ENCODE assay signal across 9 cellular contexts in genomic region chr2:28355521-28356094, GRCh38. TPM values are rescaled to one million over a fixed set of nuclear protein-coding genes. Genes with fewer than 3 reads are reported as not detected.
DNase-seq lines count a peak whose midpoint lies in the region; ATAC-seq, FAIRE-seq and TF ChIP-seq lines count a peak whose summit lies in the region.
"Had no signal": no experiment of that assay in that cellular context is flagged by ENCODE, and none has a peak within 500 bp of the region (broad histone marks: within the 10 kb centered on the region; RNA-seq: fewer than 3 reads in every experiment).

No MANE protein-coding gene starts in this region.

- H3K9me3 Mint-ChIP-seq in IgD-negative memory B cell = no peaks in the 10 kb centered on the region
- H3K9me3 Mint-ChIP-seq in astrocyte (ENCODE audit: unreplicated experiment) = no peaks in the 10 kb centered on the region
- no peaks in the 10 kb centered on the region for H3K9me3 Mint-ChIP-seq in stimulated activated memory B cell treated with anti-CD40 and anti-IgM and Interleukin-4, amounts not matched to agents 10 μg/mL and 1 μg/mL and 100 μg/mL, for 72 hours

- peaks cover 3% of the 10 kb centered on the region for H3K36me3 Mint-ChIP-seq in IgD-negative memory B cell
- no peaks in the 10 kb centered on the region for H3K36me3 Mint-ChIP-seq in astrocyte (ENCODE audit: low read depth, unreplicated experiment)
- no peaks in the 10 kb centered on the region for H3K36me3 Mint-ChIP-seq in stimulated activated memory B cell treated with anti-CD40 and anti-IgM and Interleukin-4, amounts not matched to agents 10 μg/mL and 1 μg/mL and 100 μg/mL, for 72 hours

- FAIRE-seq in astrocyte (lab: Jason Lieb, UNC) = no peak

- H4K20me1 ChIP-seq in astrocyte (ENCODE audit: insufficient read depth, low read length) = no peaks in the 10 kb centered on the region

- H3K79me2 ChIP-seq in astrocyte (ENCODE audit: insufficient read depth, low read length) = no peaks in the 10 kb centered on the region

- H3K27me3 Mint-ChIP-seq in IgD-negative memory B cell (peaks cover 2% of the 10 kb centered on the region), astrocyte (ENCODE audit: low read depth, unreplicated experiment) (peaks cover 11% of the 10 kb centered on the region)
- H3K27me3 Mint-ChIP-seq in stimulated activated memory B cell treated with anti-CD40 and anti-IgM and Interleukin-4, amounts not matched to agents 10 μg/mL and 1 μg/mL and 100 μg/mL, for 72 hours = peaks cover 7% of the 10 kb centered on the region

- H3K27me3 ChIP-seq in astrocyte (ENCODE audit: insufficient read depth, low read length) = no peaks in the 10 kb centered on the region
- no peaks in the 10 kb centered on the region for H3K27me3 ChIP-seq in WERI-Rb-1 (ENCODE audit: insufficient read depth, low read depth, severe bottlenecking)

- no peak for ATAC-seq in stimulated activated memory B cell treated with anti-CD40 and anti-IgM and Interleukin-4, amounts not matched to agents 10 μg/mL and 1 μg/mL and 100 μg/mL, for 72 hours
- ATAC-seq in GM18870 (IDR thresholded peaks at IDR 0.05; ENCODE audit: unreplicated experiment) = no peak

- no peak overlapping the region for H3K4me3 ChIP-seq in astrocyte (ENCODE audit: insufficient read depth, low read depth, low read length)
- H3K4me3 ChIP-seq in WERI-Rb-1 (ENCODE audit: low read depth, low read length) = no peak overlapping the region

- H3K4me2 ChIP-seq in astrocyte (ENCODE audit: low read length) = no peak overlapping the region

- H3K4me3 Mint-ChIP-seq in IgD-negative memory B cell = no peak overlapping the region
- H3K4me3 Mint-ChIP-seq in astrocyte (ENCODE audit: unreplicated experiment) = no peak overlapping the region
- no peak overlapping the region for H3K4me3 Mint-ChIP-seq in stimulated activated memory B cell treated with anti-CD40 and anti-IgM and Interleukin-4, amounts not matched to agents 10 μg/mL and 1 μg/mL and 100 μg/mL, for 72 hours

- TF ChIP-seq CTCF in astrocyte (IDR thresholded peaks at IDR 0.05; ENCODE audit: insufficient read depth, low read depth, low read length) (no peak), WERI-Rb-1 (IDR thresholded peaks at IDR 0.05; ENCODE audit: low read depth, low read length) (no peak)

- H3K9me3 ChIP-seq in astrocyte (ENCODE audit: insufficient read depth, low read depth, low read length) = no peaks in the 10 kb centered on the region
- no peaks in the 10 kb centered on the region for H3K9me3 ChIP-seq in WERI-Rb-1 (ENCODE audit: severe bottlenecking)

- H3K9ac ChIP-seq in astrocyte (ENCODE audit: low read length) = no peak overlapping the region

- H3K27ac Mint-ChIP-seq in IgD-negative memory B cell = peak overlapping the region in 2 of 3 donors; percentile 62 to 72
- no peak overlapping the region for H3K27ac Mint-ChIP-seq in astrocyte (ENCODE audit: unreplicated experiment)
- peak overlapping the region; percentile 84 for H3K27ac Mint-ChIP-seq in stimulated activated memory B cell treated with anti-CD40 and anti-IgM and Interleukin-4, amounts not matched to agents 10 μg/mL and 1 μg/mL and 100 μg/mL, for 72 hours

- H3K27ac ChIP-seq in astrocyte (ENCODE audit: low read depth, low read length) (no peak overlapping the region), WERI-Rb-1 (no peak overlapping the region)
- H3K27ac ChIP-seq: HL-60 had no signal

- peaks cover 19% of the 10 kb centered on the region for H3K4me1 ChIP-seq in astrocyte (ENCODE audit: insufficient read depth, low read length)

- H2AFZ ChIP-seq in astrocyte (ENCODE audit: low read depth, low read length) = peak overlapping the region; percentile 59

- H3K36me3 ChIP-seq in astrocyte (ENCODE audit: insufficient read depth, low read length) (no peaks in the 10 kb centered on the region), WERI-Rb-1 (no peaks in the 10 kb centered on the region)

- H3K4me1 Mint-ChIP-seq in IgD-negative memory B cell = peaks cover 6 to 13% (median 8%) of the 10 kb centered on the region in 3 donors
- H3K4me1 Mint-ChIP-seq in astrocyte (ENCODE audit: low read depth, unreplicated experiment) = peaks cover 12% of the 10 kb centered on the region
- peaks cover 37% of the 10 kb centered on the region for H3K4me1 Mint-ChIP-seq in stimulated activated memory B cell treated with anti-CD40 and anti-IgM and Interleukin-4, amounts not matched to agents 10 μg/mL and 1 μg/mL and 100 μg/mL, for 72 hours

- no peak for DNase-seq in astrocyte (ENCODE audit: low read depth)
- DNase-seq in left kidney (ENCODE audit: low read depth, low spot score) = peak; percentile 50
- no peak for DNase-seq in NCI-H187 treated with DMSO at 0.1 percent for 48 hours (lab: John Stamatoyannopoulos, UW)
- DNase-seq in NCI-H2081 (lab: John Stamatoyannopoulos, UW) = no peak
- no peak for DNase-seq in WERI-Rb-1

RNA-seq across cellular contexts. Expression of gene FOSL2, which starts 37.0 kb away (rescaled TPM):
- polyA plus RNA-seq in IgD-negative memory B cell = 0.50 TPM
- total RNA-seq in astrocyte = 156 and 158 TPM in 2 replicates
